Comparison of ENCODE assay signal across 8 cellular contexts in genomic region chr14:99971929-99972747, GRCh38.
DNase-seq lines count a peak whose midpoint lies in the region; ATAC-seq and TF ChIP-seq lines count a peak whose summit lies in the region.

No MANE protein-coding gene starts in this region.

- peaks cover 10% of the 10 kb centered on the region for H3K4me1 Mint-ChIP-seq in endodermal cell

- WGBS in endodermal cell (ENCODE audit: insufficient coverage in 1 of 2, insufficient read length in 1 of 2), 2 experiments, result 1% methylated on average over 26 to 81 of the region's 81 CpGs

- peaks cover 49% of the 10 kb centered on the region for H3K79me2 ChIP-seq in neural cell (replicated peaks; ENCODE audit: insufficient read depth, low read length)

- H3K9me3 ChIP-seq in WERI-Rb-1 (ENCODE audit: severe bottlenecking) (peaks cover 5% of the 10 kb centered on the region), endodermal cell (ENCODE audit: control insufficient read depth, low read length) (peaks cover 16% of the 10 kb centered on the region), neural cell (ENCODE audit: low read length) (peaks cover 9% of the 10 kb centered on the region)

- peak overlapping the region; percentile 80 for H3K4me3 Mint-ChIP-seq in endodermal cell

- H3K36me3 ChIP-seq in WERI-Rb-1, result peaks cover 9% of the 10 kb centered on the region
- H3K36me3 ChIP-seq in endodermal cell (ENCODE audit: control insufficient read depth, insufficient read depth, low read length), result peaks cover 5% of the 10 kb centered on the region
- no peaks in the 10 kb centered on the region for H3K36me3 ChIP-seq in neural cell (ENCODE audit: insufficient read depth, low read length)

- H3K36me3 Mint-ChIP-seq in endodermal cell (ENCODE audit: low read depth), result peaks cover 8% of the 10 kb centered on the region

- peak; percentile 23 for ATAC-seq in HG03442 (IDR thresholded peaks at IDR 0.05; ENCODE audit: unreplicated experiment)

- peak overlapping the region; percentile 47 for H3K4me2 ChIP-seq in neural cell (ENCODE audit: low read length)

- no peak overlapping the region for H2AFZ ChIP-seq in neural cell (ENCODE audit: low read depth, low read length)

- H3K4me1 ChIP-seq in endodermal cell (ENCODE audit: control insufficient read depth, insufficient read depth, low read length), result no peaks in the 10 kb centered on the region

- DNase-seq in activated T-cell treated with anti-CD3 and anti-CD28 coated beads for 1 hour (ENCODE audit: low read depth) (peak; percentile 4), activated T-cell treated with anti-CD3 and anti-CD28 coated beads for 4 hours (no peak), WERI-Rb-1 (peak; percentile 18), endodermal cell (peak; percentile 68), MV-4-11 (lab: John Stamatoyannopoulos, UW) (no peak), iPS-NIHi7 (ENCODE audit: extremely low spot score) (no peak)

- H3K4me3 ChIP-seq in WERI-Rb-1 (ENCODE audit: low read depth, low read length), result peak overlapping the region; percentile 96
- peak overlapping the region; percentile 92 for H3K4me3 ChIP-seq in endodermal cell (ENCODE audit: low read length)
- H3K4me3 ChIP-seq in neural cell (ENCODE audit: low read length), result peak overlapping the region; percentile 97

- H4K20me1 ChIP-seq in neural cell (ENCODE audit: insufficient read depth), result no peaks in the 10 kb centered on the region

- no peaks in the 10 kb centered on the region for H3K27me3 ChIP-seq in WERI-Rb-1 (ENCODE audit: insufficient read depth, low read depth, severe bottlenecking)
- peaks cover 28% of the 10 kb centered on the region for H3K27me3 ChIP-seq in endodermal cell (ENCODE audit: control insufficient read depth, insufficient read depth, low read length, poor library complexity, severe bottlenecking)
- no peaks in the 10 kb centered on the region for H3K27me3 ChIP-seq in neural cell (ENCODE audit: insufficient read depth, low read depth, low read length)

- TF ChIP-seq RAD21 in neural cell (conservative IDR thresholded peaks at IDR 0.05), result no peak

- H3K9ac ChIP-seq in endodermal cell (ENCODE audit: extremely low read depth, low read length, poor library complexity, severe bottlenecking) (peak overlapping the region; percentile 45), neural cell (ENCODE audit: low read length) (peak overlapping the region; percentile 91)

- TF ChIP-seq CTCF in WERI-Rb-1 (IDR thresholded peaks at IDR 0.05; ENCODE audit: low read depth, low read length), result no peak
- no peak for TF ChIP-seq CTCF in endodermal cell (conservative IDR thresholded peaks at IDR 0.05)
- TF ChIP-seq CTCF in neural cell (IDR thresholded peaks at IDR 0.05; ENCODE audit: poor library complexity, severe bottlenecking), result no peak

- H3K9me3 Mint-ChIP-seq in endodermal cell, result peaks cover 21% of the 10 kb centered on the region

- H3K27ac ChIP-seq in WERI-Rb-1 (peak overlapping the region; percentile 97), endodermal cell (ENCODE audit: low read depth, low read length) (peak overlapping the region; percentile 60), neural cell (ENCODE audit: low read length) (peak overlapping the region; percentile 90)

- TF ChIP-seq EP300 in neural cell (conservative IDR thresholded peaks at IDR 0.05; ENCODE audit: poor library complexity, severe bottlenecking), result no peak

- H3K9me2 ChIP-seq in neural cell (ENCODE audit: insufficient read depth, low read length), result no peaks in the 10 kb centered on the region

- peak overlapping the region; percentile 48 for H3K27ac Mint-ChIP-seq in endodermal cell

- peaks cover 45% of the 10 kb centered on the region for H3K27me3 Mint-ChIP-seq in endodermal cell (ENCODE audit: insufficient read depth)

- H3F3A ChIP-seq in neural cell (ENCODE audit: insufficient read depth, low read length, poor library complexity, severe bottlenecking), result peaks cover 6% of the 10 kb centered on the region

TF ChIP-seq in neural cell, 6 proteins besides CTCF, POLR2A, EP300 and RAD21:
- TF ChIP-seq REST (IDR thresholded peaks at IDR 0.05; ENCODE audit: borderline replicate concordance), result peak; percentile 9
- peak; percentile 37 for TF ChIP-seq MXI1 (conservative IDR thresholded peaks at IDR 0.05; ENCODE audit: poor library complexity, severe bottlenecking)
- no peak for TF ChIP-seq EZH2 (IDR thresholded peaks at IDR 0.05; ENCODE audit: borderline replicate concordance, insufficient read depth, low read length, poor library complexity, severe bottlenecking)
TF ChIP-seq in neural cell: peak in this region for 2.

Comparison
In these comparisons a context has a peak if more than half of its experiments do, and no peak if none do; other contexts are left out.
1. DNase-seq: peak in activated T-cell treated with anti-CD3 and anti-CD28 coated beads for 1 hour (single experiment), WERI-Rb-1 (single experiment) and endodermal cell (single experiment); none in activated T-cell treated with anti-CD3 and anti-CD28 coated beads for 4 hours (single experiment), MV-4-11 (single experiment) and iPS-NIHi7 (single experiment).
2. Peak in every context shown above with its lines, with median percentiles within 50 percentile points of each other: H3K27ac ChIP-seq and H3K4me3 ChIP-seq.